ENCODE assay signal across 1 cellular context in genomic region chr18:59139615-59140286, GRCh38.
A peak's percentile ranks its signal among the peaks of the same experiment; 100 is the strongest.
TF ChIP-seq lines count a peak whose summit lies in the region.

SEC11C (plus strand) TSS chr18:59139884; CDS start chr18:59139949, 65 bp downstream.

TF ChIP-seq in HepG2, 621 proteins besides CTCF, POLR2A, EP300 and RAD21 (continued from another document and continues in another):
- TF ChIP-seq HMGXB4 (CRISPR knock-in tag; IDR thresholded peaks at IDR 0.05; ENCODE audit: borderline replicate concordance in 1 of 2, low read depth in 1 of 2): peak in 1 of 2 experiments; percentile 87; a peak in 3 of 4 replicates
- TF ChIP-seq ISL2 (CRISPR knock-in tag; IDR thresholded peaks at IDR 0.05): no peak
- TF ChIP-seq PAX8 (CRISPR knock-in tag; IDR thresholded peaks at IDR 0.05; ENCODE audit: borderline replicate concordance): peak; percentile 87; the same call in 1 of the 2 replicates
- TF ChIP-seq, protein P1, sequence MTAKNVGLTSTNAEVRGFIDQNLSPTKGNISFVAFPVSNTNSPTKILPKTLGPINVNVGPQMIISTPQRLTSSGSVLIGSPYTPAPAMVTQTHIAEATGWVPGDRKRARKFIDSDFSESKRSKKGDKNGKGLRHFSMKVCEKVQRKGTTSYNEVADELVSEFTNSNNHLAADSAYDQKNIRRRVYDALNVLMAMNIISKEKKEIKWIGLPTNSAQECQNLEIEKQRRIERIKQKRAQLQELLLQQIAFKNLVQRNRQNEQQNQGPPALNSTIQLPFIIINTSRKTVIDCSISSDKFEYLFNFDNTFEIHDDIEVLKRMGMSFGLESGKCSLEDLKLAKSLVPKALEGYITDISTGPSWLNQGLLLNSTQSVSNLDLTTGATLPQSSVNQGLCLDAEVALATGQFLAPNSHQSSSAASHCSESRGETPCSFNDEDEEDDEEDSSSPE (CRISPR knock-in tag; IDR thresholded peaks at IDR 0.05): no peak; the same call in 1 of the 2 replicates
- no peak for TF ChIP-seq ZC3H13 (CRISPR knock-in tag; IDR thresholded peaks at IDR 0.05)
- TF ChIP-seq, protein P2, sequence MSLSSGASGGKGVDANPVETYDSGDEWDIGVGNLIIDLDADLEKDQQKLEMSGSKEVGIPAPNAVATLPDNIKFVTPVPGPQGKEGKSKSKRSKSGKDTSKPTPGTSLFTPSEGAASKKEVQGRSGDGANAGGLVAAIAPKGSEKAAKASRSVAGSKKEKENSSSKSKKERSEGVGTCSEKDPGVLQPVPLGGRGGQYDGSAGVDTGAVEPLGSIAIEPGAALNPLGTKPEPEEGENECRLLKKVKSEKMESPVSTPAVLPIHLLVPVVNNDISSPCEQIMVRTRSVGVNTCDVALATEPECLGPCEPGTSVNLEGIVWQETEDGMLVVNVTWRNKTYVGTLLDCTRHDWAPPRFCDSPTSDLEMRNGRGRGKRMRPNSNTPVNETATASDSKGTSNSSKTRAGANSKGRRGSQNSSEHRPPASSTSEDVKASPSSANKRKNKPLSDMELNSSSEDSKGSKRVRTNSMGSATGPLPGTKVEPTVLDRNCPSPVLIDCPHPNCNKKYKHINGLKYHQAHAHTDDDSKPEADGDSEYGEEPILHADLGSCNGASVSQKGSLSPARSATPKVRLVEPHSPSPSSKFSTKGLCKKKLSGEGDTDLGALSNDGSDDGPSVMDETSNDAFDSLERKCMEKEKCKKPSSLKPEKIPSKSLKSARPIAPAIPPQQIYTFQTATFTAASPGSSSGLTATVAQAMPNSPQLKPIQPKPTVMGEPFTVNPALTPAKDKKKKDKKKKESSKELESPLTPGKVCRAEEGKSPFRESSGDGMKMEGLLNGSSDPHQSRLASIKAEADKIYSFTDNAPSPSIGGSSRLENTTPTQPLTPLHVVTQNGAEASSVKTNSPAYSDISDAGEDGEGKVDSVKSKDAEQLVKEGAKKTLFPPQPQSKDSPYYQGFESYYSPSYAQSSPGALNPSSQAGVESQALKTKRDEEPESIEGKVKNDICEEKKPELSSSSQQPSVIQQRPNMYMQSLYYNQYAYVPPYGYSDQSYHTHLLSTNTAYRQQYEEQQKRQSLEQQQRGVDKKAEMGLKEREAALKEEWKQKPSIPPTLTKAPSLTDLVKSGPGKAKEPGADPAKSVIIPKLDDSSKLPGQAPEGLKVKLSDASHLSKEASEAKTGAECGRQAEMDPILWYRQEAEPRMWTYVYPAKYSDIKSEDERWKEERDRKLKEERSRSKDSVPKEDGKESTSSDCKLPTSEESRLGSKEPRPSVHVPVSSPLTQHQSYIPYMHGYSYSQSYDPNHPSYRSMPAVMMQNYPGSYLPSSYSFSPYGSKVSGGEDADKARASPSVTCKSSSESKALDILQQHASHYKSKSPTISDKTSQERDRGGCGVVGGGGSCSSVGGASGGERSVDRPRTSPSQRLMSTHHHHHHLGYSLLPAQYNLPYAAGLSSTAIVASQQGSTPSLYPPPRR (CRISPR knock-in tag; IDR thresholded peaks at IDR 0.05; ENCODE audit: borderline replicate concordance): peak; percentile 21; the same call in 1 of the 2 replicates
- TF ChIP-seq CEBPZ (IDR thresholded peaks at IDR 0.05; ENCODE audit: low read length): no peak
- TF ChIP-seq CC2D1A (CRISPR knock-in tag; IDR thresholded peaks at IDR 0.05): no peak
- peak; percentile 58; the same call in 1 of the 2 replicates for TF ChIP-seq ZNF512B (CRISPR knock-in tag; IDR thresholded peaks at IDR 0.05; ENCODE audit: borderline replicate concordance)
- TF ChIP-seq NBN (conservative IDR thresholded peaks at IDR 0.05): no peak
- no peak for TF ChIP-seq JUND (CRISPR knock-in tag; IDR thresholded peaks at IDR 0.05)
- TF ChIP-seq BORCS8-MEF2B (CRISPR knock-in tag; IDR thresholded peaks at IDR 0.05): peak; percentile 14; the same call in 1 of the 2 replicates
- peak; percentile 85 for TF ChIP-seq SAP130 (CRISPR knock-in tag; IDR thresholded peaks at IDR 0.05; ENCODE audit: low read depth)
- peak; percentile 76 for TF ChIP-seq ZFY (CRISPR knock-in tag; IDR thresholded peaks at IDR 0.05)
- TF ChIP-seq, protein P3, sequence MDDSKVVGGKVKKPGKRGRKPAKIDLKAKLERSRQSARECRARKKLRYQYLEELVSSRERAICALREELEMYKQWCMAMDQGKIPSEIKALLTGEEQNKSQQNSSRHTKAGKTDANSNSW (CRISPR knock-in tag; IDR thresholded peaks at IDR 0.05; ENCODE audit: borderline replicate concordance): no peak
- TF ChIP-seq YY1 (IDR thresholded peaks at IDR 0.05; ENCODE audit: insufficient read depth, insufficient replicate concordance, low read depth, low read length): peak; percentile 54
- TF ChIP-seq THAP11 (CRISPR knock-in tag; IDR thresholded peaks at IDR 0.05): peak; percentile 100
- 0 out of 2 replicates have a peak, but pooled peaks have one; percentile 28 for TF ChIP-seq AKAP8 (CRISPR knock-in tag; IDR thresholded peaks at IDR 0.05)
- peak; percentile 69 for TF ChIP-seq SALL1 (CRISPR knock-in tag; IDR thresholded peaks at IDR 0.05)
- peak; percentile 93 for TF ChIP-seq SUZ12 (IDR thresholded peaks at IDR 0.05; ENCODE audit: low read depth, low read length)
- peak; percentile 65; the same call in 1 of the 2 replicates for TF ChIP-seq KDM5B (CRISPR knock-in tag; IDR thresholded peaks at IDR 0.05; ENCODE audit: borderline replicate concordance)
- peak; percentile 58; the same call in 1 of the 2 replicates for TF ChIP-seq TFAP4 (IDR thresholded peaks at IDR 0.05; ENCODE audit: borderline replicate concordance, low read depth)
- peak; percentile 46 for TF ChIP-seq HBP1 (CRISPR knock-in tag; IDR thresholded peaks at IDR 0.05; ENCODE audit: low read depth)
- TF ChIP-seq FOSL2 (CRISPR knock-in tag; IDR thresholded peaks at IDR 0.05): peak; percentile 5; the same call in 1 of the 2 replicates
- TF ChIP-seq ZNF773 (CRISPR knock-in tag; IDR thresholded peaks at IDR 0.05; ENCODE audit: borderline replicate concordance): no peak; the same call in 1 of the 2 replicates
- no peak for TF ChIP-seq ZNF12 (CRISPR knock-in tag; IDR thresholded peaks at IDR 0.05)
- TF ChIP-seq TMF1 (CRISPR knock-in tag; IDR thresholded peaks at IDR 0.05; ENCODE audit: low read depth): 0 out of 2 replicates have a peak, but pooled peaks have one; percentile 32
- TF ChIP-seq, protein P4, sequence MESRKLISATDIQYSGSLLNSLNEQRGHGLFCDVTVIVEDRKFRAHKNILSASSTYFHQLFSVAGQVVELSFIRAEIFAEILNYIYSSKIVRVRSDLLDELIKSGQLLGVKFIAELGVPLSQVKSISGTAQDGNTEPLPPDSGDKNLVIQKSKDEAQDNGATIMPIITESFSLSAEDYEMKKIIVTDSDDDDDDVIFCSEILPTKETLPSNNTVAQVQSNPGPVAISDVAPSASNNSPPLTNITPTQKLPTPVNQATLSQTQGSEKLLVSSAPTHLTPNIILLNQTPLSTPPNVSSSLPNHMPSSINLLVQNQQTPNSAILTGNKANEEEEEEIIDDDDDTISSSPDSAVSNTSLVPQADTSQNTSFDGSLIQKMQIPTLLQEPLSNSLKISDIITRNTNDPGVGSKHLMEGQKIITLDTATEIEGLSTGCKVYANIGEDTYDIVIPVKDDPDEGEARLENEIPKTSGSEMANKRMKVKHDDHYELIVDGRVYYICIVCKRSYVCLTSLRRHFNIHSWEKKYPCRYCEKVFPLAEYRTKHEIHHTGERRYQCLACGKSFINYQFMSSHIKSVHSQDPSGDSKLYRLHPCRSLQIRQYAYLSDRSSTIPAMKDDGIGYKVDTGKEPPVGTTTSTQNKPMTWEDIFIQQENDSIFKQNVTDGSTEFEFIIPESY (CRISPR knock-in tag; IDR thresholded peaks at IDR 0.05): no peak
- no peak for TF ChIP-seq ATF7 (IDR thresholded peaks at IDR 0.05)
- no peak for TF ChIP-seq ATF7 (CRISPR knock-in tag; IDR thresholded peaks at IDR 0.05)
- TF ChIP-seq, protein P5, sequence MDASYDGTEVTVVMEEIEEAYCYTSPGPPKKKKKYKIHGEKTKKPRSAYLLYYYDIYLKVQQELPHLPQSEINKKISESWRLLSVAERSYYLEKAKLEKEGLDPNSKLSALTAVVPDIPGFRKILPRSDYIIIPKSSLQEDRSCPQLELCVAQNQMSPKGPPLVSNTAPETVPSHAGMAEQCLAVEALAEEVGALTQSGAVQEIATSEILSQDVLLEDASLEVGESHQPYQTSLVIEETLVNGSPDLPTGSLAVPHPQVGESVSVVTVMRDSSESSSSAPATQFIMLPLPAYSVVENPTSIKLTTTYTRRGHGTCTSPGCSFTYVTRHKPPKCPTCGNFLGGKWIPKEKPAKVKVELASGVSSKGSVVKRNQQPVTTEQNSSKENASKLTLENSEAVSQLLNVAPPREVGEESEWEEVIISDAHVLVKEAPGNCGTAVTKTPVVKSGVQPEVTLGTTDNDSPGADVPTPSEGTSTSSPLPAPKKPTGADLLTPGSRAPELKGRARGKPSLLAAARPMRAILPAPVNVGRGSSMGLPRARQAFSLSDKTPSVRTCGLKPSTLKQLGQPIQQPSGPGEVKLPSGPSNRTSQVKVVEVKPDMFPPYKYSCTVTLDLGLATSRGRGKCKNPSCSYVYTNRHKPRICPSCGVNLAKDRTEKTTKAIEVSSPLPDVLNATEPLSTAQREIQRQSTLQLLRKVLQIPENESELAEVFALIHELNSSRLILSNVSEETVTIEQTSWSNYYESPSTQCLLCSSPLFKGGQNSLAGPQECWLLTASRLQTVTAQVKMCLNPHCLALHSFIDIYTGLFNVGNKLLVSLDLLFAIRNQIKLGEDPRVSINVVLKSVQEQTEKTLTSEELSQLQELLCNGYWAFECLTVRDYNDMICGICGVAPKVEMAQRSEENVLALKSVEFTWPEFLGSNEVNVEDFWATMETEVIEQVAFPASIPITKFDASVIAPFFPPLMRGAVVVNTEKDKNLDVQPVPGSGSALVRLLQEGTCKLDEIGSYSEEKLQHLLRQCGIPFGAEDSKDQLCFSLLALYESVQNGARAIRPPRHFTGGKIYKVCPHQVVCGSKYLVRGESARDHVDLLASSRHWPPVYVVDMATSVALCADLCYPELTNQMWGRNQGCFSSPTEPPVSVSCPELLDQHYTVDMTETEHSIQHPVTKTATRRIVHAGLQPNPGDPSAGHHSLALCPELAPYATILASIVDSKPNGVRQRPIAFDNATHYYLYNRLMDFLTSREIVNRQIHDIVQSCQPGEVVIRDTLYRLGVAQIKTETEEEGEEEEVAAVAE (CRISPR knock-in tag; IDR thresholded peaks at IDR 0.05; ENCODE audit: borderline replicate concordance): 0 out of 2 replicates have a peak, but pooled peaks have one; percentile 24
